5 cellular contexts compared by ENCODE assay signal in the genomic region with DNA sequence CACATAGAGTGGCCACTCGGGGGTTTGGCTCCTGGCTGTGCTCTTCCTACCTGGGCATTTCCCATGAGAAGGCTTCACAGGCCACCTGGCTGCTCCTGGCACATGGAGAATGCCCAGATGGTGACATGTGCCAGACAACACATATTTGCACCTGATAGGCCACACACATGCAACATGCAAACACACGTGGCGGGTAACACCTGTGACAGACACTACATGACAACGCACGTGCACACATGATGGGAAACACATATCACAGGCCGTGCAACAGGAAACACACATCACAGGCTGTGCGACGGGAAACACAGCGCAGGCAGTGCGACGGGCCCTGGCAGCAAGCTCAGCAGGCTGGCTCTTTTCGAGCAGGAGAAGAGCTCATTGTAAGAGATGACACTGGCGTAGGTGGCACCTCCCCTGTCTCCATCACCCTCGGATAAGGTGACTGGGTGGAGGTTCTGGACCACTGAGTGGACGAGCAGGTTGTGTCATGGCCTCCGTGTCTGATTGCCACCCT. TPM values are rescaled to one million over a fixed set of nuclear protein-coding genes. Genes with fewer than 3 reads are reported as not detected.
"Had no signal": no experiment of that assay in that cellular context is flagged by ENCODE, and none has a peak within 500 bp of the region (broad histone marks: within the 10 kb centered on the region; RNA-seq: fewer than 3 reads in every experiment).

No MANE protein-coding gene starts in this region.

RNA-seq across cellular contexts. Expression of a gene that starts 55.8 kb away (rescaled TPM):
- total RNA-seq: HT-29, HT1080, IMR-90, K562 had no signal
- polyA plus RNA-seq: IgD-negative memory B cell, IMR-90, K562 had no signal
